ENCODE assay signal across 27 cellular contexts in the genomic region with DNA sequence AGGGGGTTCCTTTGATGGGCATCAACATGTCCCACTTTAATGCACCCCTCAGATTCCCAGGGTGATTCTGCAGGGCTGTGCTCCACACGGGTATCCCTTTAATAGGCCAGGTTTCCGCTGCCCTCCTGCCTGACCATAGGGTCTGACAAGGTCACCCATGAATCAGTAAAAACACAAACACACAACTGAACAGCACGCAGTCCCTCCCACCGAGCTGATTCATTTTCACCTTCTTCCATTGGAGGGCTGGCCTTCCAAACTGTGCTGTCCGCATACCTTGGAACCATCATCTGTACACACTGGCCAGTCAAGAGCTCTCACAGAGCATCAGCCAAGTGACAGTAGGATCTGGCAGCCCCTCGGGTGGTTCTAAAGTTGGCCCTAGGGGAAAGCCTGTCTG.
"Had no signal": no experiment of that assay in that cellular context is flagged by ENCODE, and none has a peak within 500 bp of the region (broad histone marks: within the 10 kb centered on the region; RNA-seq: fewer than 3 reads in every experiment).

No MANE protein-coding gene starts in this region.

- ATAC-seq: activated naive CD4-positive, alpha-beta T cell treated with anti-CD3 and anti-CD28 coated beads, Interleukin-2, amount 50 U/mL, for 72 hours; activated naive CD8-positive, alpha-beta T cell treated with anti-CD3 and anti-CD28 coated beads, Interleukin-2, amount 50 U/mL, for 24 hours; activated T-cell treated with anti-CD3 and anti-CD28 coated beads, Interleukin-2, amount 50 U/mL, for 4 hours; Right ventricle myocardium inferior had no signal

- DNase-seq: activated CD4-positive, alpha-beta memory T cell treated with anti-CD3 and anti-CD28 coated beads for 36 hours; activated CD4-positive, alpha-beta T cell treated with anti-CD3 and anti-CD28 coated beads, Interleukin-2, amount 10 ng/mL, durations not matched to agents 7 days and 5 days; activated CD4-positive, CD25-positive, alpha-beta regulatory T cell; activated CD8-positive, alpha-beta memory T cell treated with anti-CD3 and anti-CD28 coated beads for 24 hours; activated effector memory CD4-positive, alpha-beta T cell treated with anti-CD3 and anti-CD28 coated beads, Interleukin-2, amount 50 U/mL, for 16 hours; activated naive CD4-positive, alpha-beta T cell treated with Interleukin-2 at 50 U/mL for 16 hours; activated naive CD8-positive, alpha-beta T cell treated with anti-CD3 and anti-CD28 coated beads, Interleukin-2, amount 50 U/mL, for 24 hours; activated T-cell treated with anti-CD3 and anti-CD28 coated beads, Interleukin-2, amount 50 U/mL, for 4 hours; amniotic stem cell; MG63; MV-4-11; NCI-H1092 treated with DMSO at 0.1 percent for 48 hours; NCI-H1417 treated with DMSO at 0.1 percent for 48 hours; NCI-H1694; NCI-H2029; NCI-H2107; NCI-H2171 treated with DMSO at 0.1 percent for 48 hours; NCI-H226; NCI-H526 treated with DMSO at 0.1 percent for 48 hours; NCI-H82; RPMI8226; SW 1271 had no signal

- H3K4me3 ChIP-seq: ascending aorta, cardiac muscle cell, MG63, SK-N-MC had no signal
